Comparison of ENCODE assay signal across 8 cellular contexts in genomic region chr9:33161589-33162132, GRCh38. TPM values are rescaled to one million over a fixed set of nuclear protein-coding genes. Genes with fewer than 3 reads are reported as not detected.
DNase-seq lines count a peak whose midpoint lies in the region; ATAC-seq and TF ChIP-seq lines count a peak whose summit lies in the region.

No MANE protein-coding gene starts in this region.

- TF ChIP-seq POLR2A in erythroblast (IDR thresholded peaks at IDR 0.05; ENCODE audit: low read length): no peak

- peak overlapping the region; percentile 95 for H2BK120ac ChIP-seq in mesenchymal stem cell (ENCODE audit: low read depth, low read length)

- no peaks in the 10 kb centered on the region for H3K27me3 ChIP-seq in mesenchymal stem cell (ENCODE audit: control insufficient read depth in 1 of 2, insufficient read depth in 1 of 2, low read length in 2 of 2)

- H3K27me3 Mint-ChIP-seq in activated naive CD4-positive, alpha-beta T cell treated with anti-CD3 and anti-CD28 coated beads, Interleukin-2, amount 50 U/mL, for 24 hours: no peaks in the 10 kb centered on the region

- peak overlapping the region; percentile 55 for H2AK5ac ChIP-seq in mesenchymal stem cell (ENCODE audit: low read length, severe bottlenecking)

- H3K23ac ChIP-seq in mesenchymal stem cell (ENCODE audit: low read length in 2 of 2): no peak overlapping the region

- no peaks in the 10 kb centered on the region for H3K9me3 ChIP-seq in mesenchymal stem cell (ENCODE audit: control insufficient read depth, low read length)

- peak overlapping the region; percentile 54 for H2BK15ac ChIP-seq in mesenchymal stem cell (ENCODE audit: low read depth, poor library complexity, severe bottlenecking)

- H3K4me3 ChIP-seq in mesenchymal stem cell (ENCODE audit: insufficient read depth in 1 of 2, low read depth in 1 of 2, low read length in 2 of 2): peak overlapping the region in 1 of 2 experiments; percentile 60
- no peak overlapping the region for H3K4me3 ChIP-seq in urinary bladder (ENCODE audit: low read depth, low read length)

- H3K27ac ChIP-seq in mesenchymal stem cell (ENCODE audit: low read length, poor library complexity, severe bottlenecking): peak overlapping the region; percentile 87
- peak overlapping the region; percentile 92 for H3K27ac ChIP-seq in urinary bladder (ENCODE audit: low read depth)

- H3K79me1 ChIP-seq in mesenchymal stem cell (replicated peaks; ENCODE audit: low read length, poor library complexity, severe bottlenecking): peaks cover 13% of the 10 kb centered on the region

- H3K4me1 ChIP-seq in mesenchymal stem cell (ENCODE audit: control insufficient read depth, insufficient read depth, low read depth, low read length): peaks cover 47% of the 10 kb centered on the region
- H3K4me1 ChIP-seq in urinary bladder (ENCODE audit: insufficient read depth): peaks cover 7% of the 10 kb centered on the region

- peaks cover 89% of the 10 kb centered on the region for H3K4me1 Mint-ChIP-seq in activated naive CD4-positive, alpha-beta T cell treated with anti-CD3 and anti-CD28 coated beads, Interleukin-2, amount 50 U/mL, for 24 hours

- peak overlapping the region; percentile 4 for H3K4me2 ChIP-seq in mesenchymal stem cell (ENCODE audit: low read length, poor library complexity, severe bottlenecking)

- no peaks in the 10 kb centered on the region for H3K9me3 Mint-ChIP-seq in activated naive CD4-positive, alpha-beta T cell treated with anti-CD3 and anti-CD28 coated beads, Interleukin-2, amount 50 U/mL, for 24 hours
- no peaks in the 10 kb centered on the region for H3K9me3 Mint-ChIP-seq in activated naive CD4-positive, alpha-beta T cell treated with anti-CD3 and anti-CD28 coated beads, Interleukin-2, amount 50 U/mL, for 72 hours

- 33% methylated on average over 1 of the region's 1 CpG for WGBS in mesenchymal stem cell
- 21% methylated on average over 1 of the region's 1 CpG for WGBS in urinary bladder

- DNase-seq in activated naive CD4-positive, alpha-beta T cell treated with Interleukin-2 at 50 U/mL for 16 hours: no peak
- no peak for DNase-seq in activated naive CD4-positive, alpha-beta T cell treated with anti-CD3 and anti-CD28 coated beads, Interleukin-2, amount 50 U/mL, for 72 hours (ENCODE audit: low spot score in 2 of 2)
- no peak for DNase-seq in mesenchymal stem cell
- no peak for DNase-seq in epidermal melanocyte (ENCODE audit: insufficient read length, low spot score)
- DNase-seq in AG08396 (ENCODE audit: low spot score): no peak
- DNase-seq in erythroblast (lab: John Stamatoyannopoulos, UW): no peak

- H3K14ac ChIP-seq in mesenchymal stem cell (ENCODE audit: low read length in 2 of 2): no peak overlapping the region

- peak overlapping the region; percentile 79 to 96 for H3K18ac ChIP-seq in mesenchymal stem cell (ENCODE audit: low read depth in 1 of 2, low read length in 2 of 2)

- H2BK12ac ChIP-seq in mesenchymal stem cell (ENCODE audit: low read length in 2 of 2): peak overlapping the region; percentile 19 to 94

- H3K4ac ChIP-seq in mesenchymal stem cell (ENCODE audit: low read depth in 1 of 2, low read length in 2 of 2): peak overlapping the region; percentile 56 to 89

- ATAC-seq in activated naive CD4-positive, alpha-beta T cell treated with anti-CD3 and anti-CD28 coated beads, Interleukin-2, amount 50 U/mL, for 72 hours: no peak

- H3K9ac ChIP-seq in mesenchymal stem cell (ENCODE audit: low read length): peak overlapping the region; percentile 70

- peaks cover 4% of the 10 kb centered on the region for H3K36me3 Mint-ChIP-seq in activated naive CD4-positive, alpha-beta T cell treated with anti-CD3 and anti-CD28 coated beads, Interleukin-2, amount 50 U/mL, for 24 hours
- H3K36me3 Mint-ChIP-seq in activated naive CD4-positive, alpha-beta T cell treated with anti-CD3 and anti-CD28 coated beads, Interleukin-2, amount 50 U/mL, for 72 hours: peaks cover 13 to 22% of the 10 kb centered on the region in 2 donors

- H3K36me3 ChIP-seq in mesenchymal stem cell (ENCODE audit: control insufficient read depth in 1 of 2, insufficient read depth in 2 of 2, low read depth in 1 of 2, low read length in 2 of 2) (no peaks in the 10 kb centered on the region), urinary bladder (ENCODE audit: insufficient read depth) (no peaks in the 10 kb centered on the region)

- H4K91ac ChIP-seq in mesenchymal stem cell (ENCODE audit: low read length): peak overlapping the region; percentile 96

- H3K27ac Mint-ChIP-seq in activated naive CD4-positive, alpha-beta T cell treated with anti-CD3 and anti-CD28 coated beads, Interleukin-2, amount 50 U/mL, for 24 hours: peak overlapping the region; percentile 93
- H3K27ac Mint-ChIP-seq in activated naive CD4-positive, alpha-beta T cell treated with anti-CD3 and anti-CD28 coated beads, Interleukin-2, amount 50 U/mL, for 72 hours: peak overlapping the region; percentile 92 to 97

- H2BK5ac ChIP-seq in mesenchymal stem cell (ENCODE audit: low read depth, low read length, poor library complexity, severe bottlenecking): peak overlapping the region; percentile 59

- peak overlapping the region; percentile 86 for H3K4me3 Mint-ChIP-seq in activated naive CD4-positive, alpha-beta T cell treated with anti-CD3 and anti-CD28 coated beads, Interleukin-2, amount 50 U/mL, for 24 hours

- no peak overlapping the region for H2AFZ ChIP-seq in mesenchymal stem cell (ENCODE audit: low read depth, low read length)

- H4K8ac ChIP-seq in mesenchymal stem cell (ENCODE audit: low read length): peak overlapping the region; percentile 75

RNA-seq across cellular contexts. Expression of gene B4GALT1, which starts 5.5 kb away (rescaled TPM):
- total RNA-seq in activated naive CD4-positive, alpha-beta T cell treated with anti-CD3 and anti-CD28 coated beads, Interleukin-2, amount 50 U/mL, for 72 hours: 10 to 100 TPM; 47.8 to 49.2 TPM
- 58.5 TPM for polyA plus RNA-seq in mesenchymal stem cell (2013, experiment 1 of 2)
- polyA plus RNA-seq in mesenchymal stem cell (2013, experiment 2 of 2): 58.1 TPM
- total RNA-seq in urinary bladder: 36.4 TPM
- 57.7 TPM for polyA plus RNA-seq in urinary bladder
